27 cellular contexts compared by ENCODE assay signal in the genomic region with DNA sequence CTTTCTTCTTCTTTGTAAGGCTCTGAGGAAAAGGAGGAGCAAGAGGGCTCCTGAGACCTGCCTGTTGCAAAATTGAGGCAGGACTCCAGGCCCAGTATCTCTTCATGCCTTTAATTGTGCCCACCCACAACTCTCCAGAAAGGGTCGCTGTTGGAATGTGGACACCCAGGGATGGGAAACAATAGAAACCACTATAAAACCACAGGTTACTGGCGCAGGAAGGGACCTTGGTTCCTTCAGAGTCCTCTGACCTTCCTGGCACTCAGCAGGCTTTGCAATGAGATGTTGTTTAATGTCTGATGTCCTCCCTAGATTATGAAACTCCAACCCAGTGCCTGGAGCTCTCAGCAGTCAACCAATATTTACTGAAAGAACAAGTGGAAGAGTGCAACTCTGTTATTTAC.
"Had no signal": no experiment of that assay in that cellular context is flagged by ENCODE, and none has a peak within 500 bp of the region (broad histone marks: within the 10 kb centered on the region; RNA-seq: fewer than 3 reads in every experiment).

No MANE protein-coding gene starts in this region.

- DNase-seq: activated CD4-positive, alpha-beta T cell treated with anti-CD3 and anti-CD28 coated beads, Interleukin-2, amount 10 ng/mL, durations not matched to agents 7 days and 5 days; activated CD4-positive, CD25-positive, alpha-beta regulatory T cell treated with anti-CD3 and anti-CD28 coated beads, Interleukin-2, amount 50 U/mL, for 72 hours; activated CD8-positive, alpha-beta memory T cell treated with anti-CD3 and anti-CD28 coated beads, Interleukin-2, amount 10 ng/mL, durations not matched to agents 7 days and 5 days; activated CD8-positive, alpha-beta T cell treated with anti-CD3 and anti-CD28 coated beads for 36 hours; activated gamma-delta T cell treated with Interleukin-2 at 50 U/mL for 16 hours; anterior cingulate cortex; body of pancreas; caudate nucleus; effector CD4-positive, alpha-beta T cell; erythroblast; hippocampal formation; left cardiac atrium; naive thymus-derived CD4-positive, alpha-beta T cell; posterior cingulate gyrus; stimulated activated CD4-positive, alpha-beta T cell treated with anti-CD3 and anti-CD28 coated beads, Interleukin-2, amount 100 ng/mL, for 48 hours; stimulated activated CD8-positive, alpha-beta memory T cell treated with anti-CD3 and anti-CD28 coated beads, Interleukin-4, amount 100 ng/mL, for 48 hours; stimulated activated naive B cell treated with anti-CD40 and anti-IgM and Interleukin-4, amounts not matched to agents 10 μg/mL and 1 μg/mL and 100 μg/mL, for 72 hours; testis had no signal

- H3K4me3 Mint-ChIP-seq: activated CD4-positive, alpha-beta T cell treated with anti-CD3 and anti-CD28 coated beads, Interleukin-2, amount 10 ng/mL, durations not matched to agents 7 days and 5 days; activated CD8-positive, alpha-beta memory T cell treated with anti-CD3 and anti-CD28 coated beads, Interleukin-2, amount 10 ng/mL, durations not matched to agents 7 days and 5 days; activated CD8-positive, alpha-beta T cell treated with anti-CD3 and anti-CD28 coated beads for 36 hours; activated naive CD4-positive, alpha-beta T cell treated with anti-CD3 and anti-CD28 coated beads, Interleukin-2, amount 50 U/mL, for 24 hours; dendritic cell treated with granulocyte-macrophage colony-stimulating factor and Interleukin-4, amounts not matched to agents 40 ng/mL and 50 ng/mL, for 4 days; naive thymus-derived CD4-positive, alpha-beta T cell; neural crest cell; stimulated activated naive B cell treated with anti-CD40 and anti-IgM and Interleukin-4, amounts not matched to agents 10 μg/mL and 1 μg/mL and 100 μg/mL, for 72 hours; T-helper 2 cell treated with Interferon-gamma antibody and Interleukin-4, amounts not matched to agents 5 μg/mL and 100 μg/mL, for 36 hours; type B pancreatic cell had no signal

- H3K27me3 ChIP-seq: body of pancreas, testis, vagina had no signal

- H3K4me1 Mint-ChIP-seq: activated CD4-positive, alpha-beta T cell treated with anti-CD3 and anti-CD28 coated beads, Interleukin-2, amount 10 ng/mL, durations not matched to agents 7 days and 5 days; activated CD8-positive, alpha-beta memory T cell treated with anti-CD3 and anti-CD28 coated beads, Interleukin-2, amount 10 ng/mL, durations not matched to agents 7 days and 5 days; activated naive CD4-positive, alpha-beta T cell treated with anti-CD3 and anti-CD28 coated beads, Interleukin-2, amount 50 U/mL, for 24 hours; naive thymus-derived CD4-positive, alpha-beta T cell; stimulated activated naive B cell treated with anti-CD40 and anti-IgM and Interleukin-4, amounts not matched to agents 10 μg/mL and 1 μg/mL and 100 μg/mL, for 72 hours had no signal

- H3K27ac Mint-ChIP-seq: activated CD4-positive, alpha-beta T cell treated with anti-CD3 and anti-CD28 coated beads, Interleukin-2, amount 10 ng/mL, durations not matched to agents 7 days and 5 days; activated CD8-positive, alpha-beta memory T cell treated with anti-CD3 and anti-CD28 coated beads, Interleukin-2, amount 10 ng/mL, durations not matched to agents 7 days and 5 days; activated CD8-positive, alpha-beta T cell treated with anti-CD3 and anti-CD28 coated beads for 36 hours; activated naive CD4-positive, alpha-beta T cell treated with anti-CD3 and anti-CD28 coated beads, Interleukin-2, amount 50 U/mL, for 24 hours; dendritic cell treated with granulocyte-macrophage colony-stimulating factor and Interleukin-4, amounts not matched to agents 40 ng/mL and 50 ng/mL, for 4 days; naive thymus-derived CD4-positive, alpha-beta T cell; stimulated activated naive B cell treated with anti-CD40 and anti-IgM and Interleukin-4, amounts not matched to agents 10 μg/mL and 1 μg/mL and 100 μg/mL, for 72 hours; T-helper 2 cell treated with Interferon-gamma antibody and Interleukin-4, amounts not matched to agents 5 μg/mL and 100 μg/mL, for 36 hours; type B pancreatic cell had no signal

- H3K4me3 ChIP-seq: body of pancreas, lung, testis, vagina had no signal

- H3K36me3 Mint-ChIP-seq: activated CD8-positive, alpha-beta memory T cell treated with anti-CD3 and anti-CD28 coated beads, Interleukin-2, amount 10 ng/mL, durations not matched to agents 7 days and 5 days; activated naive CD4-positive, alpha-beta T cell treated with anti-CD3 and anti-CD28 coated beads, Interleukin-2, amount 50 U/mL, for 24 hours; naive thymus-derived CD4-positive, alpha-beta T cell; stimulated activated naive B cell treated with anti-CD40 and anti-IgM and Interleukin-4, amounts not matched to agents 10 μg/mL and 1 μg/mL and 100 μg/mL, for 72 hours; type B pancreatic cell had no signal

- FAIRE-seq: frontal cortex had no signal

- H3K27ac ChIP-seq: body of pancreas, testis, vagina, VCaP had no signal

- H3K36me3 ChIP-seq: vagina had no signal

- H3K27me3 Mint-ChIP-seq: dendritic cell treated with granulocyte-macrophage colony-stimulating factor and Interleukin-4, amounts not matched to agents 40 ng/mL and 50 ng/mL, for 4 days; type B pancreatic cell had no signal

- H3K9me3 ChIP-seq: body of pancreas, testis, vagina had no signal

- H3K4me1 ChIP-seq: body of pancreas, testis, vagina had no signal

- ATAC-seq: activated CD8-positive, alpha-beta memory T cell treated with anti-CD3 and anti-CD28 coated beads, Interleukin-2, amount 10 ng/mL, durations not matched to agents 7 days and 5 days; activated CD8-positive, alpha-beta T cell treated with anti-CD3 and anti-CD28 coated beads for 36 hours; body of pancreas; naive thymus-derived CD4-positive, alpha-beta T cell; stimulated activated naive B cell treated with anti-CD40 and anti-IgM and Interleukin-4, amounts not matched to agents 10 μg/mL and 1 μg/mL and 100 μg/mL, for 72 hours had no signal

- H3K9me3 Mint-ChIP-seq: activated CD4-positive, alpha-beta T cell treated with anti-CD3 and anti-CD28 coated beads, Interleukin-2, amount 10 ng/mL, durations not matched to agents 7 days and 5 days; activated CD8-positive, alpha-beta T cell treated with anti-CD3 and anti-CD28 coated beads for 36 hours; activated naive CD4-positive, alpha-beta T cell treated with anti-CD3 and anti-CD28 coated beads, Interleukin-2, amount 50 U/mL, for 24 hours; dendritic cell treated with granulocyte-macrophage colony-stimulating factor and Interleukin-4, amounts not matched to agents 40 ng/mL and 50 ng/mL, for 4 days; neural crest cell; stimulated activated naive B cell treated with anti-CD40 and anti-IgM and Interleukin-4, amounts not matched to agents 10 μg/mL and 1 μg/mL and 100 μg/mL, for 72 hours; T-helper 2 cell treated with Interferon-gamma antibody and Interleukin-4, amounts not matched to agents 5 μg/mL and 100 μg/mL, for 36 hours; type B pancreatic cell had no signal
